In the genomic region with DNA sequence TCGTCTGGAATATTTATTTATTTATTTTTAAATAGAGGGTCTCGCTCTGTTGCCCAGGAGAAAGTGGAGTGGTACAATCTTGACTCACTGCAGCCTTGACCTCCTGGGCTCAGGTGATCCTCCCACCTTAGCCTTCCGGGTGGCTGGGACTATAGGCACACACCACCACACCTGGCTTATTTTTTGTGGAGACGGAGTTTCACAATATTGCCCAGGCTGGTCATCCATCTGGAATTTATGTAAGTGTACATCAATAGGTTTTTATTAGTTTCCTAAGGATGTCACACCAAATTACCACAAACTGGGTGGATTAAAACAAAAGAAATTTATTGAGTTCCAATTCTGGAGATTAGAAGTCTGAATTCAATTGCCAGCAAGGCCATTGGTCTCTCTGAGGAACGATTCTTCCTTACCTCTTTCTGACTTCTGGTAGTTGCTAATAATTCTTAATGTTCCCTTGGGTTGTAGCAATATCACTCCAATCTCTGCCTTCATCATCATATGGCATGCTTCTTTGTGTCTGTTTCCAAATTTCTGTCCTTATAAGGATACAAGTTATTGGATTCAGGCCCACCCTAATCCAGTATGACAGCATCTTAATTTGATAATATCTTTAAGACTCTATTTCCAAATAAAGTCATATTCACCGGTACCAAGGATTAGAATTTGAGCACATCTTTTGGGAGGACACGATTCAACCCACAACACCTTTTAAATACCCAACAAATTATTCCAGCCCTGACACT, we compare ENCODE assay signal across 15 cellular contexts. TPM values are rescaled to one million over a fixed set of nuclear protein-coding genes. Genes with fewer than 3 reads are reported as not detected.
DNase-seq lines count a peak whose midpoint lies in the region; ATAC-seq and TF ChIP-seq lines count a peak whose summit lies in the region.
"Had no signal": no experiment of that assay in that cellular context is flagged by ENCODE, and none has a peak within 500 bp of the region (broad histone marks: within the 10 kb centered on the region; RNA-seq: fewer than 3 reads in every experiment).

No MANE protein-coding gene starts in this region.

- no peak for TF ChIP-seq CTCF in mammary epithelial cell (conservative IDR thresholded peaks at IDR 0.05 in 1 of 2, IDR thresholded peaks at IDR 0.05 in 1 of 2; ENCODE audit: extremely low read depth in 1 of 2, insufficient read depth in 1 of 2, low read depth in 1 of 2, low read length in 2 of 2)
- TF ChIP-seq CTCF in breast epithelium (IDR thresholded peaks at IDR 0.05) = no peak
- TF ChIP-seq CTCF in PC-3 (conservative IDR thresholded peaks at IDR 0.05; ENCODE audit: low read depth, low read length) = no peak

- peaks cover 26% of the 10 kb centered on the region for H3K4me1 ChIP-seq in mammary epithelial cell (ENCODE audit: insufficient read depth, low read length)
- H3K4me1 ChIP-seq in breast epithelium = no peaks in the 10 kb centered on the region
- H3K4me1 ChIP-seq in PC-3 (ENCODE audit: insufficient read depth, low read length) = peaks cover 8% of the 10 kb centered on the region
- peaks cover 0 to 35% (median 32%) of the 10 kb centered on the region in 5 donors for H3K4me1 ChIP-seq in subcutaneous abdominal adipose tissue (ENCODE audit: control insufficient read depth in 5 of 5, insufficient read depth in 5 of 5, low read length in 5 of 5)
- H3K4me1 ChIP-seq: BLaER1 treated with 17β-estradiol and CSF1 and Interleukin-3, amounts not matched to agents 10 nM and 100 nM had no signal

- TF ChIP-seq POLR2A in breast epithelium (IDR thresholded peaks at IDR 0.05) = no peak

- whole genome bisulfite sequencing in mammary epithelial cell (ENCODE audit: low coverage, missing lambda C conversion rate) = 51% methylated on average over 7 of the region's 7 CpGs

- H3K4me3 ChIP-seq in mammary epithelial cell (replicated peaks in 1 of 3; ENCODE audit: insufficient read depth in 1 of 3, low read depth in 2 of 3, low read length in 3 of 3) (no peak overlapping the region), breast epithelium (no peak overlapping the region), PC-3 (ENCODE audit: low read length) (no peak overlapping the region), subcutaneous abdominal adipose tissue (ENCODE audit: low read depth in 1 of 5, low read length in 5 of 5) (no peak overlapping the region)
- H3K4me3 ChIP-seq: BLaER1 treated with 17β-estradiol and CSF1 and Interleukin-3, amounts not matched to agents 10 nM and 100 nM; GM12878; GM23338 had no signal

- intact Hi-C loops in mammary epithelial cell (cut with micrococcal nuclease) = loop anchor here (1.0 kb wide), 1 partner anchor 17 kb away; no protein-coding TSS in a partner anchor
- intact Hi-C loops in breast epithelium (cut with DNase I; ENCODE audit: low total_unique reads) = no loop called here
- intact Hi-C loops in PC-3 (cut with micrococcal nuclease) = no loop called here

- BruUV-seq in mammary epithelial cell (replicated peaks; lab: Mats Ljungman, UMichigan) (no TSS peak), PC-3 (replicated peaks; lab: Mats Ljungman, UMichigan) (no TSS peak)

- dilution Hi-C loops in mammary epithelial cell (cut with HindIII; ENCODE audit: low sequenced_read_pairs) = loop anchor here (5.0 kb wide), 1 partner anchor 94 kb away; no protein-coding TSS in a partner anchor

- no peak overlapping the region for H3K4me2 ChIP-seq in mammary epithelial cell (ENCODE audit: insufficient read depth, low read depth, low read length)
- no peak overlapping the region for H3K4me2 ChIP-seq in PC-3 (ENCODE audit: low read length)
- H3K4me2 ChIP-seq: BLaER1 treated with 17β-estradiol and CSF1 and Interleukin-3, amounts not matched to agents 10 nM and 100 nM; GM23338 had no signal

- H4K20me1 ChIP-seq in mammary epithelial cell (ENCODE audit: insufficient read depth, low read length) (no peaks in the 10 kb centered on the region), PC-3 (ENCODE audit: low read length) (no peaks in the 10 kb centered on the region)
- H4K20me1 ChIP-seq: BLaER1 treated with 17β-estradiol and CSF1 and Interleukin-3, amounts not matched to agents 10 nM and 100 nM had no signal

- H2AFZ ChIP-seq in mammary epithelial cell (ENCODE audit: low read depth, low read length) = no peak overlapping the region
- H2AFZ ChIP-seq in PC-3 (ENCODE audit: low read length) = no peak overlapping the region
- H2AFZ ChIP-seq: GM23338 had no signal

- no peaks in the 10 kb centered on the region for H3F3A ChIP-seq in PC-3 (ENCODE audit: low read length, unreplicated experiment)

- no peak for ATAC-seq in PC-3
- ATAC-seq in HG03196 (IDR thresholded peaks at IDR 0.05; ENCODE audit: unreplicated experiment) = no peak
- ATAC-seq: GM12878, GM23338 had no signal

- CTCF ChIA-PET in mammary epithelial cell (lab: Charles Lee; ENCODE audit: low non-redundant PET) = no interaction called here
- CTCF ChIA-PET in PC-3 (lab: Charles Lee) = no interaction called here

- H3K27me3 ChIP-seq in mammary epithelial cell (ENCODE audit: insufficient read depth, low read length) = no peaks in the 10 kb centered on the region
- H3K27me3 ChIP-seq in breast epithelium = no peaks in the 10 kb centered on the region
- H3K27me3 ChIP-seq in PC-3 (ENCODE audit: low read length) = no peaks in the 10 kb centered on the region
- no peaks in the 10 kb centered on the region for H3K27me3 ChIP-seq in subcutaneous abdominal adipose tissue (ENCODE audit: control insufficient read depth in 5 of 5, insufficient read depth in 4 of 5, low read length in 5 of 5)
- H3K27me3 ChIP-seq: BLaER1 treated with 17β-estradiol and CSF1 and Interleukin-3, amounts not matched to agents 10 nM and 100 nM had no signal

- in situ Hi-C loops in mammary epithelial cell (cut with MboI; ENCODE audit: low sequenced_read_pairs in 2 of 2) = no loop called here
- in situ Hi-C loops in ACHN (cut with HindIII; ENCODE audit: low pct_ligation_motif_present, low pct_unique_long_range_greater_than_20kb, low sequenced_read_pairs) = no loop called here

- H3K9me3 ChIP-seq in mammary epithelial cell (replicated peaks; ENCODE audit: insufficient read depth, low read length) = no peaks in the 10 kb centered on the region
- no peaks in the 10 kb centered on the region for H3K9me3 ChIP-seq in breast epithelium
- H3K9me3 ChIP-seq in PC-3 (ENCODE audit: low read length) = no peaks in the 10 kb centered on the region
- H3K9me3 ChIP-seq in subcutaneous abdominal adipose tissue (ENCODE audit: control insufficient read depth in 5 of 5, low read length in 5 of 5) = peaks cover 2 to 9% (median 4%) of the 10 kb centered on the region in 5 donors

- no peaks in the 10 kb centered on the region for H3K9me2 ChIP-seq in PC-3 (replicated peaks; ENCODE audit: low read length)

- H3K27ac ChIP-seq in mammary epithelial cell (ENCODE audit: insufficient read depth, low read depth, low read length) = peak overlapping the region; percentile 26
- no peak overlapping the region for H3K27ac ChIP-seq in breast epithelium
- H3K27ac ChIP-seq in PC-3 (ENCODE audit: low read length) = no peak overlapping the region
- peak overlapping the region; percentile 41 for H3K27ac ChIP-seq in epithelial cell of prostate
- peak overlapping the region; percentile 95 for H3K27ac ChIP-seq in subcutaneous abdominal adipose tissue (ENCODE audit: low read depth, low read length)
- H3K27ac ChIP-seq: 22Rv1; BLaER1 treated with 17β-estradiol and CSF1 and Interleukin-3, amounts not matched to agents 10 nM and 100 nM had no signal

- POLR2A ChIA-PET in PC-3 (lab: Charles Lee; ENCODE audit: unreplicated experiment) = no interaction called here

- H3K36me3 ChIP-seq in mammary epithelial cell (ENCODE audit: insufficient read depth, low read length) (no peaks in the 10 kb centered on the region), breast epithelium (no peaks in the 10 kb centered on the region), PC-3 (ENCODE audit: low read depth, low read length) (no peaks in the 10 kb centered on the region), subcutaneous abdominal adipose tissue (ENCODE audit: control insufficient read depth in 5 of 5, insufficient read depth in 5 of 5, low read length in 5 of 5) (no peaks in the 10 kb centered on the region)
- H3K36me3 ChIP-seq: BLaER1 treated with 17β-estradiol and CSF1 and Interleukin-3, amounts not matched to agents 10 nM and 100 nM had no signal

- no peaks in the 10 kb centered on the region for H3K79me2 ChIP-seq in mammary epithelial cell (ENCODE audit: insufficient read depth, low read length)
- H3K79me2 ChIP-seq in PC-3 (ENCODE audit: low read length) = no peaks in the 10 kb centered on the region

- DNase-seq in mammary epithelial cell = peak; percentile 72
- no peak for DNase-seq in breast epithelium (ENCODE audit: low spot score in 2 of 2)
- DNase-seq in PC-3 = peak; percentile 35
- no peak for DNase-seq in epithelial cell of prostate (ENCODE audit: low read depth, low spot score)
- DNase-seq in ACHN = no peak
- DNase-seq in SHP77 treated with DMSO at 0.1 percent for 48 hours (lab: John Stamatoyannopoulos, UW) = no peak
- DNase-seq: CD4-positive, CD25-positive, alpha-beta regulatory T cell; DMS53; H9 had no signal

- H3K9ac ChIP-seq in mammary epithelial cell (ENCODE audit: insufficient read depth, low read length) = no peak overlapping the region
- no peak overlapping the region for H3K9ac ChIP-seq in PC-3 (ENCODE audit: low read length)
- peak overlapping the region in 1 of 5 donors; percentile 51 for H3K9ac ChIP-seq in subcutaneous abdominal adipose tissue (ENCODE audit: low read length in 5 of 5)
- H3K9ac ChIP-seq: BLaER1 treated with 17β-estradiol and CSF1 and Interleukin-3, amounts not matched to agents 10 nM and 100 nM had no signal

RNA-seq across cellular contexts. Expression of a gene that starts 16.3 kb away (rescaled TPM):
- total RNA-seq in mammary epithelial cell = 100 to 1,000 TPM; 126 to 177 TPM
- polyA plus RNA-seq in mammary epithelial cell = 166 TPM
- 115 TPM for polyA minus RNA-seq in mammary epithelial cell
- 10 to 100 TPM; 63.6 to 70.2 (median 68.1) TPM for total RNA-seq in breast epithelium
- 67.9 and 74.6 TPM in 2 replicates for total RNA-seq in PC-3 (2014; rRNA removed)

Comparison
In these comparisons a context has a peak if more than half of its experiments do, and no peak if none do; other contexts are left out.
1. DNase-seq: peak in mammary epithelial cell (single experiment) and PC-3 (single experiment); none in breast epithelium (0 of 2), epithelial cell of prostate (single experiment), ACHN (single experiment) and SHP77 treated with DMSO at 0.1 percent for 48 hours (single experiment).
2. H3K27ac ChIP-seq: peak in mammary epithelial cell (single experiment), epithelial cell of prostate (single experiment) and subcutaneous abdominal adipose tissue (single experiment); none in breast epithelium (0 of 2) and PC-3 (single experiment).